ENCODE assay signal across 14 cellular contexts in the genomic region with DNA sequence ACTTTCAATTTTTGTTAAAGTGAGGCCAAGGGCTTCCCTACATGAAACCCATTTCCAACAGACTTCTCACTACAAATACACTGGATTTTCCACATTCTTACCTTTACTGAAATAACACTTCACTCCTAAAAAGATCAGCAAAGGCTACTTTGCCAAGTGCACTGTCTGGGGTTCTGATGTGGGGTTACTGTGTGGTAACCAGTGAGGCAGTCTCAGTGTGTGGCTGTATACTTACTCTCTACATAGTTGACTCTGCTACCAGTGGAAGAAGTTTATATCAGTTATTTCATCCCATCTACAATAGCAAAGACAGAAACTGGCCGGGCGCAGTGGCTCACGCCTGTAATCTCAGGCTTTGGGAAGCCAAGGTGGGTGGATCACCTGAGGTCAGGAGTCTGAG. TPM values are rescaled to one million over a fixed set of nuclear protein-coding genes. Genes with fewer than 3 reads are reported as not detected.
DNase-seq lines count a peak whose midpoint lies in the region; ATAC-seq, FAIRE-seq and TF ChIP-seq lines count a peak whose summit lies in the region.
"Had no signal": no experiment of that assay in that cellular context is flagged by ENCODE, and none has a peak within 500 bp of the region (broad histone marks: within the 10 kb centered on the region; RNA-seq: fewer than 3 reads in every experiment).

No MANE protein-coding gene starts in this region.

- H3K9me3 ChIP-seq in gastroesophageal sphincter (no peaks in the 10 kb centered on the region), stomach (no peaks in the 10 kb centered on the region), pancreas (no peaks in the 10 kb centered on the region)
- H3K9me3 ChIP-seq: thoracic aorta had no signal

- intact Hi-C loops in activated CD4-positive, alpha-beta memory T cell treated with anti-CD3 and anti-CD28 coated beads for 36 hours (cut with micrococcal nuclease), result loop anchor here (10.0 kb wide), 1 partner anchor 1668 kb away; no protein-coding TSS in a partner anchor
- intact Hi-C loops in stomach (cut with DNase I; ENCODE audit: low total_unique reads), result no loop called here
- intact Hi-C loops in Right ventricle myocardium superior (cut with DNase I), result no loop called here
- intact Hi-C loops in pancreas (cut with DNase I), result loop anchor here in 1 of 3 donors (10.0 kb wide), 1 partner anchor 48 kb away; the partner anchor contains the start of gene TLR9

- H3K4me3 ChIP-seq in gastroesophageal sphincter (no peak overlapping the region), stomach (no peak overlapping the region), pancreas (no peak overlapping the region)
- H3K4me3 ChIP-seq: thoracic aorta had no signal

- peaks cover under 1 to 33% of the 10 kb centered on the region in 2 donors for H3K36me3 ChIP-seq in gastroesophageal sphincter
- H3K36me3 ChIP-seq in stomach, result peaks cover 14 to 42% (median 39%) of the 10 kb centered on the region in 4 donors
- peaks cover 0 to 16% (median 12%) of the 10 kb centered on the region in 3 donors for H3K36me3 ChIP-seq in pancreas

- H3K27ac Mint-ChIP-seq in activated T-cell treated with anti-CD3 and anti-CD28 coated beads, Interleukin-2, amount 50 U/mL, for 24 hours, result peak overlapping the region; percentile 97
- H3K27ac Mint-ChIP-seq in activated CD4-positive, alpha-beta memory T cell treated with anti-CD3 and anti-CD28 coated beads for 36 hours, result peak overlapping the region; percentile 95

- TF ChIP-seq CTCF in gastroesophageal sphincter (IDR thresholded peaks at IDR 0.05), result no peak
- no peak for TF ChIP-seq CTCF in stomach (IDR thresholded peaks at IDR 0.05)
- no peak for TF ChIP-seq CTCF in pancreas (IDR thresholded peaks at IDR 0.05)

- 85% methylated on average over 3 of the region's 3 CpGs; no CpG with 5 or more reads in 1 of the 2 donors for WGBS in gastroesophageal sphincter (ENCODE audit: low coverage in 1 of 2), 2 donors
- WGBS in stomach, 5 donors, result 51 to 85% (median 68%) methylated on average over 3 of the region's 3 CpGs
- WGBS in pancreas, 2 donors, result 51 to 69% methylated on average over 3 of the region's 3 CpGs

- peak overlapping the region; percentile 89 for H3K4me3 Mint-ChIP-seq in activated T-cell treated with anti-CD3 and anti-CD28 coated beads, Interleukin-2, amount 50 U/mL, for 24 hours
- peak overlapping the region; percentile 92 for H3K4me3 Mint-ChIP-seq in activated CD4-positive, alpha-beta memory T cell treated with anti-CD3 and anti-CD28 coated beads for 36 hours

- peaks cover 74% of the 10 kb centered on the region for H3K4me1 Mint-ChIP-seq in activated T-cell treated with anti-CD3 and anti-CD28 coated beads, Interleukin-2, amount 50 U/mL, for 24 hours (ENCODE audit: low read depth)
- H3K4me1 Mint-ChIP-seq in activated CD4-positive, alpha-beta memory T cell treated with anti-CD3 and anti-CD28 coated beads for 36 hours (ENCODE audit: low read depth), result peaks cover 69% of the 10 kb centered on the region

- no peaks in the 10 kb centered on the region for H3K27me3 ChIP-seq in gastroesophageal sphincter
- H3K27me3 ChIP-seq in stomach, result no peaks in the 10 kb centered on the region
- H3K27me3 ChIP-seq in pancreas, result no peaks in the 10 kb centered on the region

- TF ChIP-seq EP300 in gastroesophageal sphincter (IDR thresholded peaks at IDR 0.05) (no peak), stomach (IDR thresholded peaks at IDR 0.05) (no peak)

- FAIRE-seq in HTR-8/SVneo (lab: Jason Lieb, UNC) (no peak), pancreas (lab: Jason Lieb, UNC) (no peak)
- FAIRE-seq: small intestine had no signal

- DNase-seq in activated T-cell treated with anti-CD3 and anti-CD28 coated beads, Interleukin-2, amount 50 U/mL, for 24 hours, result peak; percentile 35
- DNase-seq in activated T-cell treated with anti-CD3 and anti-CD28 coated beads, Interleukin-2, amount 50 U/mL, for 48 hours, result no peak
- peak; percentile 29 for DNase-seq in activated CD4-positive, alpha-beta memory T cell treated with anti-CD3 and anti-CD28 coated beads for 36 hours
- DNase-seq in stomach (no peak), Right ventricle myocardium superior (no peak), HTR-8/SVneo (ENCODE audit: insufficient read length, low spot score) (no peak), pancreas (no peak)
- DNase-seq: activated CD4-positive, CD25-positive, alpha-beta regulatory T cell treated with anti-CD3 and anti-CD28 coated beads, Interleukin-2, amount 50 U/mL, for 72 hours; DMS153; NCI-H1092; NCI-H2227 treated with DMSO at 0.1 percent for 48 hours; small intestine had no signal

- H3K9me3 Mint-ChIP-seq in activated T-cell treated with anti-CD3 and anti-CD28 coated beads, Interleukin-2, amount 50 U/mL, for 24 hours, result no peaks in the 10 kb centered on the region
- H3K9me3 Mint-ChIP-seq in activated CD4-positive, alpha-beta memory T cell treated with anti-CD3 and anti-CD28 coated beads for 36 hours, result no peaks in the 10 kb centered on the region

- H3K27ac ChIP-seq in gastroesophageal sphincter (peak overlapping the region in 3 of 4 donors; percentile 11 to 92 (median 53)), stomach (peak overlapping the region in 3 of 5 donors; percentile 27 to 64 (median 46)), pancreas (no peak overlapping the region)
- H3K27ac ChIP-seq: thoracic aorta had no signal

- H3K36me3 Mint-ChIP-seq in activated T-cell treated with anti-CD3 and anti-CD28 coated beads, Interleukin-2, amount 50 U/mL, for 24 hours (ENCODE audit: low read depth), result peaks cover 98% of the 10 kb centered on the region
- H3K36me3 Mint-ChIP-seq in activated CD4-positive, alpha-beta memory T cell treated with anti-CD3 and anti-CD28 coated beads for 36 hours, result peaks cover 83% of the 10 kb centered on the region

- TF ChIP-seq POLR2A in gastroesophageal sphincter (IDR thresholded peaks at IDR 0.05), result no peak
- TF ChIP-seq POLR2A in stomach (IDR thresholded peaks at IDR 0.05), result no peak

- ATAC-seq in gastroesophageal sphincter (no peak), Right ventricle myocardium superior (ENCODE audit: poor library complexity) (no peak), pancreas (no peak)

- CTCF ChIA-PET in activated CD4-positive, alpha-beta memory T cell treated with anti-CD3 and anti-CD28 coated beads for 36 hours (lab: Charles Lee), result interaction anchor here (0.9 to 3.1 kb wide), 5 partner anchors 19 to 67 kb away, joined by 3 to 15 read pairs (median 7); partner anchors contain the start of gene PPM1M

- POLR2A ChIA-PET in activated CD4-positive, alpha-beta memory T cell treated with anti-CD3 and anti-CD28 coated beads for 36 hours (lab: Charles Lee), result interaction anchor here (1.5 to 3.8 kb wide), 4 partner anchors 11 to 34 kb away, joined by 4 to 26 read pairs (median 11); partner anchors contain the start of gene TWF2

- H3K4me1 ChIP-seq in gastroesophageal sphincter (peaks cover 4 to 94% (median 41%) of the 10 kb centered on the region in 3 donors), stomach (peaks cover 58 to 95% (median 74%) of the 10 kb centered on the region in 4 donors), pancreas (peaks cover 12 to 57% (median 21%) of the 10 kb centered on the region in 3 donors)

- no peaks in the 10 kb centered on the region for H3K27me3 Mint-ChIP-seq in activated T-cell treated with anti-CD3 and anti-CD28 coated beads, Interleukin-2, amount 50 U/mL, for 24 hours
- H3K27me3 Mint-ChIP-seq in activated CD4-positive, alpha-beta memory T cell treated with anti-CD3 and anti-CD28 coated beads for 36 hours, result no peaks in the 10 kb centered on the region

RNA-seq across cellular contexts. Expression of gene WDR82, which starts 5.6 kb away (rescaled TPM):
- 100 to 1,000 TPM; 110 to 111 TPM for total RNA-seq in activated CD4-positive, alpha-beta memory T cell treated with anti-CD3 and anti-CD28 coated beads for 36 hours
- total RNA-seq in gastroesophageal sphincter, result 10 to 100 TPM; 63.7 to 92.0 (median 86.7) TPM
- total RNA-seq in stomach, result 10 to 100 TPM in 4 of 5 donors, 1 to 10 TPM in 1; 8.2 to 64.8 (median 30.4) TPM
- polyA plus RNA-seq in stomach, result 10 to 100 TPM; 20.6 to 28.7 (median 28.0) TPM
- total RNA-seq in Right ventricle myocardium superior, result 61.0 TPM
- 10 to 100 TPM; 15.1 to 32.1 (median 19.6) TPM for total RNA-seq in pancreas
- 10 to 100 TPM in 1 of 2 donors, 1 to 10 TPM in 1; 9.0 to 18.5 TPM for polyA plus RNA-seq in pancreas

RNA-seq across cellular contexts. Expression of gene GLYCTK, which starts 14.8 kb away (rescaled TPM):
- total RNA-seq in activated CD4-positive, alpha-beta memory T cell treated with anti-CD3 and anti-CD28 coated beads for 36 hours, result 10 to 100 TPM; 21.9 to 23.1 TPM
- total RNA-seq in gastroesophageal sphincter, result 1 to 10 TPM; 2.6 to 7.7 (median 3.1) TPM
- total RNA-seq in stomach, result 10 to 100 TPM; 16.7 to 55.0 (median 19.2) TPM
- polyA plus RNA-seq in stomach, result 10 to 100 TPM in 2 of 3 donors, 1 to 10 TPM in 1; 9.1 to 26.9 (median 14.6) TPM
- total RNA-seq in Right ventricle myocardium superior, result 5.3 TPM
- 10 to 100 TPM in 1 of 6 donors, 1 to 10 TPM in 5; 4.1 to 11.6 (median 6.8) TPM for total RNA-seq in pancreas
- 10 to 100 TPM; 13.8 to 19.3 TPM for polyA plus RNA-seq in pancreas

RNA-seq across cellular contexts. Expression of gene PPM1M, which starts 27.3 kb away (rescaled TPM):
- 100 to 1,000 TPM; 111 TPM for total RNA-seq in activated CD4-positive, alpha-beta memory T cell treated with anti-CD3 and anti-CD28 coated beads for 36 hours
- total RNA-seq in gastroesophageal sphincter (10 to 100 TPM; 20.3 to 36.6 (median 29.9) TPM), stomach (10 to 100 TPM in 3 of 5 donors, 1 to 10 TPM in 2; 7.9 to 44.9 (median 11.0) TPM), Right ventricle myocardium superior (8.4 TPM), pancreas (10 to 100 TPM in 1 of 6 donors, 1 to 10 TPM in 5; 4.0 to 15.2 (median 6.7) TPM)
- polyA plus RNA-seq in stomach (10 to 100 TPM; 16.4 to 25.7 (median 19.8) TPM), pancreas (10 to 100 TPM in 1 of 2 donors, 1 to 10 TPM in 1; 9.2 to 11.8 TPM)

RNA-seq across cellular contexts. Expression of gene TWF2, which starts 33.9 kb away (rescaled TPM):
- 100 to 1,000 TPM; 114 to 118 TPM for total RNA-seq in activated CD4-positive, alpha-beta memory T cell treated with anti-CD3 and anti-CD28 coated beads for 36 hours
- total RNA-seq in gastroesophageal sphincter (10 to 100 TPM; 46.8 to 79.5 (median 69.2) TPM), stomach (100 to 1,000 TPM in 1 of 5 donors, 10 to 100 TPM in 4; 18.7 to 237 (median 39.1) TPM), Right ventricle myocardium superior (131 TPM), pancreas (10 to 100 TPM in 4 of 6 donors, 1 to 10 TPM in 2; 8.9 to 26.8 (median 11.3) TPM)
- polyA plus RNA-seq in stomach (10 to 100 TPM; 37.5 to 58.7 (median 40.8) TPM), pancreas (10 to 100 TPM; 12.9 to 15.9 TPM)

RNA-seq across cellular contexts. Expression of gene DNAH1, which starts 43.3 kb away (rescaled TPM):
- 10 to 100 TPM; 13.2 to 13.5 TPM for total RNA-seq in activated CD4-positive, alpha-beta memory T cell treated with anti-CD3 and anti-CD28 coated beads for 36 hours
- 1 to 10 TPM; 3.2 to 8.1 (median 6.2) TPM for total RNA-seq in gastroesophageal sphincter
- 10 to 100 TPM in 4 of 5 donors, 1 to 10 TPM in 1; 6.1 to 57.6 (median 22.2) TPM for total RNA-seq in stomach
- 1 to 10 TPM; 1.9 to 3.4 (median 3.0) TPM for polyA plus RNA-seq in stomach
- total RNA-seq in Right ventricle myocardium superior, result 1.9 TPM
- total RNA-seq in pancreas, result 1 to 10 TPM; 2.9 to 5.1 (median 4.1) TPM
- 10 to 100 TPM in 1 of 2 donors, 1 to 10 TPM in 1; 8.1 to 11.4 TPM for polyA plus RNA-seq in pancreas

Comparison
In these comparisons a context has a peak if more than half of its experiments do, and no peak if none do; other contexts are left out.
1. DNase-seq: peak in activated T-cell treated with anti-CD3 and anti-CD28 coated beads, Interleukin-2, amount 50 U/mL, for 24 hours (single experiment) and activated CD4-positive, alpha-beta memory T cell treated with anti-CD3 and anti-CD28 coated beads for 36 hours (single experiment); none in activated T-cell treated with anti-CD3 and anti-CD28 coated beads, Interleukin-2, amount 50 U/mL, for 48 hours (0 of 2), stomach (single experiment), Right ventricle myocardium superior (single experiment), HTR-8/SVneo (single experiment) and pancreas (0 of 6).
2. H3K27ac ChIP-seq: peak in gastroesophageal sphincter (3 of 4) and stomach (3 of 5); none in pancreas (0 of 4).